ENCODE assay signal across 19 cellular contexts in genomic region chr9:106964329-106964728, GRCh38.
A peak's percentile ranks its signal among the peaks of the same experiment; 100 is the strongest.
DNase-seq lines count a peak whose midpoint lies in the region; ATAC-seq and TF ChIP-seq lines count a peak whose summit lies in the region.
"Had no signal": no experiment of that assay in that cellular context is flagged by ENCODE, and none has a peak within 500 bp of the region (broad histone marks: within the 10 kb centered on the region; RNA-seq: fewer than 3 reads in every experiment).

No MANE protein-coding gene starts in this region.

- H3K27me3 Mint-ChIP-seq in activated T-cell treated with anti-CD3 and anti-CD28 coated beads, Interleukin-2, amount 50 U/mL, for 4 hours (ENCODE audit: low read depth), result no peaks in the 10 kb centered on the region
- H3K27me3 Mint-ChIP-seq in naive thymus-derived CD4-positive, alpha-beta T cell, result peaks cover 0 to 9% (median under 1%) of the 10 kb centered on the region in 5 donors
- H3K27me3 Mint-ChIP-seq: activated naive CD4-positive, alpha-beta T cell treated with anti-CD3 and anti-CD28 coated beads, Interleukin-2, amount 50 U/mL, for 24 hours had no signal

- H4K20me1 ChIP-seq in KMS-11 (ENCODE audit: insufficient read depth), result no peaks in the 10 kb centered on the region

- peak overlapping the region in 3 of 9 donors; percentile 21 to 74 (median 56) for H3K27ac Mint-ChIP-seq in naive thymus-derived CD4-positive, alpha-beta T cell
- H3K27ac Mint-ChIP-seq: activated naive CD4-positive, alpha-beta T cell treated with anti-CD3 and anti-CD28 coated beads, Interleukin-2, amount 50 U/mL, for 24 hours had no signal

- H3K36me3 ChIP-seq in KMS-11 (ENCODE audit: insufficient read depth), result no peaks in the 10 kb centered on the region
- no peaks in the 10 kb centered on the region for H3K36me3 ChIP-seq in naive thymus-derived CD4-positive, alpha-beta T cell (ENCODE audit: control insufficient read depth in 2 of 3, insufficient read depth in 3 of 3, low read length in 3 of 3)
- H3K36me3 ChIP-seq: neutrophil had no signal

- H3K4me1 ChIP-seq in KMS-11 (ENCODE audit: low read depth, poor library complexity, severe bottlenecking), result peaks cover 15% of the 10 kb centered on the region
- peaks cover 0 to 6% of the 10 kb centered on the region in 2 donors for H3K4me1 ChIP-seq in naive thymus-derived CD4-positive, alpha-beta T cell (ENCODE audit: control insufficient read depth in 2 of 2, insufficient read depth in 2 of 2, low read length in 2 of 2)
- H3K4me1 ChIP-seq: body of pancreas had no signal

- no peaks in the 10 kb centered on the region for H3K9me3 ChIP-seq in naive thymus-derived CD4-positive, alpha-beta T cell (ENCODE audit: control insufficient read depth in 2 of 3, low read length in 3 of 3)
- H3K9me3 ChIP-seq: A549, body of pancreas, heart right ventricle, neutrophil had no signal

- CTCF ChIA-PET in naive thymus-derived CD4-positive, alpha-beta T cell (lab: Charles Lee), result no interaction called here

- peaks cover 8% of the 10 kb centered on the region for H3K4me1 Mint-ChIP-seq in activated T-cell treated with anti-CD3 and anti-CD28 coated beads, Interleukin-2, amount 50 U/mL, for 4 hours (ENCODE audit: low read depth)
- H3K4me1 Mint-ChIP-seq in naive thymus-derived CD4-positive, alpha-beta T cell, result peaks cover 0 to 31% (median 26%) of the 10 kb centered on the region in 7 donors

- POLR2A ChIA-PET in naive thymus-derived CD4-positive, alpha-beta T cell (lab: Charles Lee), result no interaction called here

- intact Hi-C loops in naive thymus-derived CD4-positive, alpha-beta T cell (cut with micrococcal nuclease), result no loop called here

- H3K36me3 Mint-ChIP-seq in activated T-cell treated with anti-CD3 and anti-CD28 coated beads, Interleukin-2, amount 50 U/mL, for 4 hours (ENCODE audit: insufficient read depth), result no peaks in the 10 kb centered on the region
- peaks cover 0 to 10% (median 0%) of the 10 kb centered on the region in 5 donors for H3K36me3 Mint-ChIP-seq in naive thymus-derived CD4-positive, alpha-beta T cell
- H3K36me3 Mint-ChIP-seq: activated naive CD4-positive, alpha-beta T cell treated with anti-CD3 and anti-CD28 coated beads, Interleukin-2, amount 50 U/mL, for 24 hours had no signal

- no peak for DNase-seq in activated T-cell treated with anti-CD3 and anti-CD28 coated beads, Interleukin-2, amount 50 U/mL, for 4 hours
- no peak for DNase-seq in activated T-cell treated with anti-CD3 and anti-CD28 coated beads for 4 hours
- peak in 4 of 9 donors; percentile 6 to 59 (median 31) for DNase-seq in naive thymus-derived CD4-positive, alpha-beta T cell
- DNase-seq in midbrain (lab: John Stamatoyannopoulos, UW), result no peak
- no peak for DNase-seq in HPDE6-E6E7 (ENCODE audit: extremely low spot score)
- DNase-seq: activated CD4-positive, alpha-beta T cell treated with anti-CD3 and anti-CD28 coated beads for 48 hours; body of pancreas; Calu3; heart right ventricle; NCI-H187 treated with DMSO at 0.1 percent for 48 hours; NCI-H446 treated with DMSO at 0.1 percent for 48 hours; stimulated activated CD4-positive, alpha-beta T cell treated with anti-CD3 and anti-CD28 coated beads, Interleukin-4, amount 100 ng/mL, for 4 hours had no signal

- H3K4me3 ChIP-seq in KMS-11 (IDR thresholded peaks at IDR 0.05; ENCODE audit: insufficient read depth, low read depth, low read length), result no peak overlapping the region
- H3K4me3 ChIP-seq in naive thymus-derived CD4-positive, alpha-beta T cell (ENCODE audit: low read length), result no peak overlapping the region
- H3K4me3 ChIP-seq: A549, body of pancreas, heart right ventricle had no signal

- no peak overlapping the region for H3K27ac ChIP-seq in KMS-11
- no peak overlapping the region for H3K27ac ChIP-seq in naive thymus-derived CD4-positive, alpha-beta T cell (ENCODE audit: low read depth, low read length)
- H3K27ac ChIP-seq: A549, body of pancreas, HL-60, neutrophil had no signal

- H2AFZ ChIP-seq in KMS-11 (ENCODE audit: low read depth), result no peak overlapping the region

- ATAC-seq in activated T-cell treated with anti-CD3 and anti-CD28 coated beads, Interleukin-2, amount 50 U/mL, for 4 hours, result peak; percentile 59 to 71
- ATAC-seq in GM21423 (IDR thresholded peaks at IDR 0.05; ENCODE audit: unreplicated experiment) (peak; percentile 82), GM19455 (IDR thresholded peaks at IDR 0.05; ENCODE audit: unreplicated experiment) (no peak)
- peak; percentile 50 for ATAC-seq in naive thymus-derived CD4-positive, alpha-beta T cell
- ATAC-seq: A549, body of pancreas, heart right ventricle had no signal

- H3K9me3 Mint-ChIP-seq in activated T-cell treated with anti-CD3 and anti-CD28 coated beads, Interleukin-2, amount 50 U/mL, for 4 hours, result peaks cover 4% of the 10 kb centered on the region
- H3K9me3 Mint-ChIP-seq in naive thymus-derived CD4-positive, alpha-beta T cell, result peaks cover 0 to 15% (median 3%) of the 10 kb centered on the region in 11 donors

- H3K79me2 ChIP-seq in KMS-11 (ENCODE audit: insufficient read depth, low read depth), result no peaks in the 10 kb centered on the region

- no peak overlapping the region for H3K9ac ChIP-seq in KMS-11

- no peaks in the 10 kb centered on the region for H3K27me3 ChIP-seq in KMS-11 (ENCODE audit: insufficient read depth, low read depth)
- H3K27me3 ChIP-seq in naive thymus-derived CD4-positive, alpha-beta T cell (ENCODE audit: control insufficient read depth in 2 of 2, insufficient read depth in 2 of 2, low read length in 2 of 2), result no peaks in the 10 kb centered on the region
- H3K27me3 ChIP-seq: body of pancreas, heart right ventricle, neutrophil had no signal

- H3K4me3 Mint-ChIP-seq in activated T-cell treated with anti-CD3 and anti-CD28 coated beads, Interleukin-2, amount 50 U/mL, for 4 hours, result no peak overlapping the region
- peak overlapping the region in 8 of 10 donors; percentile 23 to 76 (median 58) for H3K4me3 Mint-ChIP-seq in naive thymus-derived CD4-positive, alpha-beta T cell
- H3K4me3 Mint-ChIP-seq: activated naive CD4-positive, alpha-beta T cell treated with anti-CD3 and anti-CD28 coated beads, Interleukin-2, amount 50 U/mL, for 24 hours had no signal

- peak overlapping the region; percentile 26; the same call in 1 of the 2 replicates for H3K4me2 ChIP-seq in KMS-11
- H3K4me2 ChIP-seq: A549 had no signal

- no peak for TF ChIP-seq CTCF in KMS-11 (conservative IDR thresholded peaks at IDR 0.05; ENCODE audit: low read depth, low read length)
